8 cellular contexts compared by ENCODE assay signal in genomic region chr1:97137862-97138514, GRCh38.
DNase-seq lines count a peak whose midpoint lies in the region; ATAC-seq and TF ChIP-seq lines count a peak whose summit lies in the region.

No MANE protein-coding gene starts in this region.

- no peaks in the 10 kb centered on the region for H3K36me3 Mint-ChIP-seq in activated CD4-positive, alpha-beta T cell treated with anti-CD3 and anti-CD28 coated beads for 36 hours (ENCODE audit: low read depth)
- no peaks in the 10 kb centered on the region for H3K36me3 Mint-ChIP-seq in brain

- ATAC-seq in activated CD4-positive, alpha-beta T cell treated with anti-CD3 and anti-CD28 coated beads for 36 hours: peak; percentile 83
- ATAC-seq in GM21528 (IDR thresholded peaks at IDR 0.05; ENCODE audit: low FRiP score, unreplicated experiment): peak; percentile 98
- ATAC-seq in stimulated activated naive CD8-positive, alpha-beta T cell treated with anti-CD3 and anti-CD28 coated beads, Interleukin-15, amount 100 ng/mL, for 72 hours: peak; percentile 83

- H3K27me3 ChIP-seq in HL-60 (ENCODE audit: insufficient read depth, poor library complexity, severe bottlenecking): no peaks in the 10 kb centered on the region

- intact Hi-C loops in activated CD4-positive, alpha-beta T cell treated with anti-CD3 and anti-CD28 coated beads for 36 hours (cut with DNase I, micrococcal nuclease): loop anchor here (1.0 to 5.0 kb wide), 4 partner anchors 682 to 914 kb away; no protein-coding TSS in a partner anchor

- H3K27me3 Mint-ChIP-seq in activated CD4-positive, alpha-beta T cell treated with anti-CD3 and anti-CD28 coated beads for 36 hours: no peaks in the 10 kb centered on the region
- H3K27me3 Mint-ChIP-seq in brain: peaks cover 3% of the 10 kb centered on the region
- H3K27me3 Mint-ChIP-seq in stimulated activated naive CD8-positive, alpha-beta T cell treated with anti-CD3 and anti-CD28 coated beads, Interleukin-15, amount 100 ng/mL, for 72 hours: no peaks in the 10 kb centered on the region

- peak; percentile 18 for DNase-seq in activated CD4-positive, alpha-beta T cell treated with anti-CD3 and anti-CD28 coated beads for 36 hours
- no peak for DNase-seq in activated CD4-positive, alpha-beta T cell treated with anti-CD3 and anti-CD28 coated beads for 4 hours
- DNase-seq in HL-60 (ENCODE audit: low read depth in 1 of 2, low spot score in 1 of 2) (peak; percentile 16 to 35), NCI-H774 (lab: John Stamatoyannopoulos, UW) (peak; percentile 35), inferior parietal cortex (ENCODE audit: extremely low spot score) (peak; percentile 78)
- peak; percentile 4 to 8 for DNase-seq in stimulated activated naive CD8-positive, alpha-beta T cell treated with anti-CD3 and anti-CD28 coated beads, Interleukin-15, amount 100 ng/mL, for 72 hours

- POLR2A ChIA-PET in activated CD4-positive, alpha-beta T cell treated with anti-CD3 and anti-CD28 coated beads for 36 hours (lab: Charles Lee): interaction anchor here (0.6 kb wide), 1 partner anchor 909 kb away, joined by 3 read pairs; no protein-coding TSS in a partner anchor

- H3K27ac Mint-ChIP-seq in activated CD4-positive, alpha-beta T cell treated with anti-CD3 and anti-CD28 coated beads for 36 hours: no peak overlapping the region
- H3K27ac Mint-ChIP-seq in brain: peak overlapping the region; percentile 19 to 82 (median 48)
- no peak overlapping the region for H3K27ac Mint-ChIP-seq in stimulated activated naive CD8-positive, alpha-beta T cell treated with anti-CD3 and anti-CD28 coated beads, Interleukin-15, amount 100 ng/mL, for 72 hours

- H3K27ac ChIP-seq in HL-60 (replicated peaks): no peak overlapping the region

- H3K9me3 Mint-ChIP-seq in activated CD4-positive, alpha-beta T cell treated with anti-CD3 and anti-CD28 coated beads for 36 hours (ENCODE audit: low read depth): no peaks in the 10 kb centered on the region
- H3K9me3 Mint-ChIP-seq in brain: peaks cover 0 to 4% (median 0%) of the 10 kb centered on the region in 5 experiments
- H3K9me3 Mint-ChIP-seq in stimulated activated naive CD8-positive, alpha-beta T cell treated with anti-CD3 and anti-CD28 coated beads, Interleukin-15, amount 100 ng/mL, for 72 hours: no peaks in the 10 kb centered on the region

- no peaks in the 10 kb centered on the region for H3K4me1 Mint-ChIP-seq in activated CD4-positive, alpha-beta T cell treated with anti-CD3 and anti-CD28 coated beads for 36 hours
- H3K4me1 Mint-ChIP-seq in brain: peaks cover 34% of the 10 kb centered on the region
- no peaks in the 10 kb centered on the region for H3K4me1 Mint-ChIP-seq in stimulated activated naive CD8-positive, alpha-beta T cell treated with anti-CD3 and anti-CD28 coated beads, Interleukin-15, amount 100 ng/mL, for 72 hours

- H3K4me3 Mint-ChIP-seq in activated CD4-positive, alpha-beta T cell treated with anti-CD3 and anti-CD28 coated beads for 36 hours: no peak overlapping the region
- peak overlapping the region in 1 of 5 experiments; percentile 5 for H3K4me3 Mint-ChIP-seq in brain
- H3K4me3 Mint-ChIP-seq in stimulated activated naive CD8-positive, alpha-beta T cell treated with anti-CD3 and anti-CD28 coated beads, Interleukin-15, amount 100 ng/mL, for 72 hours: no peak overlapping the region

- TF ChIP-seq CTCF in HL-60 (IDR thresholded peaks at IDR 0.05; ENCODE audit: insufficient read depth, low read length): peak; percentile 32
- TF ChIP-seq CTCF in brain (conservative IDR thresholded peaks at IDR 0.05): peak; percentile 55 to 76

- CTCF ChIA-PET in activated CD4-positive, alpha-beta T cell treated with anti-CD3 and anti-CD28 coated beads for 36 hours (lab: Charles Lee): interaction anchor here (0.8 to 1.9 kb wide), 9 partner anchors 10 to 915 kb away, joined by 3 to 10 read pairs (median 4); no protein-coding TSS in a partner anchor

- no peak overlapping the region for H3K4me3 ChIP-seq in HL-60 (replicated peaks; ENCODE audit: insufficient read depth, low read length)

Comparison
In these comparisons a context has a peak if more than half of its experiments do, and no peak if none do; other contexts are left out.
1. DNase-seq: peak in activated CD4-positive, alpha-beta T cell treated with anti-CD3 and anti-CD28 coated beads for 36 hours (single experiment), HL-60 (2 of 2), NCI-H774 (single experiment), inferior parietal cortex (single experiment) and stimulated activated naive CD8-positive, alpha-beta T cell treated with anti-CD3 and anti-CD28 coated beads, Interleukin-15, amount 100 ng/mL, for 72 hours (2 of 2); none in activated CD4-positive, alpha-beta T cell treated with anti-CD3 and anti-CD28 coated beads for 4 hours (0 of 2).
2. H3K27ac Mint-ChIP-seq: peak in brain (5 of 5); none in activated CD4-positive, alpha-beta T cell treated with anti-CD3 and anti-CD28 coated beads for 36 hours (single experiment) and stimulated activated naive CD8-positive, alpha-beta T cell treated with anti-CD3 and anti-CD28 coated beads, Interleukin-15, amount 100 ng/mL, for 72 hours (0 of 2).
3. Peak in every context shown above with its lines, with median percentiles within 50 percentile points of each other: ATAC-seq.